18 cellular contexts compared by ENCODE assay signal in the genomic region with DNA sequence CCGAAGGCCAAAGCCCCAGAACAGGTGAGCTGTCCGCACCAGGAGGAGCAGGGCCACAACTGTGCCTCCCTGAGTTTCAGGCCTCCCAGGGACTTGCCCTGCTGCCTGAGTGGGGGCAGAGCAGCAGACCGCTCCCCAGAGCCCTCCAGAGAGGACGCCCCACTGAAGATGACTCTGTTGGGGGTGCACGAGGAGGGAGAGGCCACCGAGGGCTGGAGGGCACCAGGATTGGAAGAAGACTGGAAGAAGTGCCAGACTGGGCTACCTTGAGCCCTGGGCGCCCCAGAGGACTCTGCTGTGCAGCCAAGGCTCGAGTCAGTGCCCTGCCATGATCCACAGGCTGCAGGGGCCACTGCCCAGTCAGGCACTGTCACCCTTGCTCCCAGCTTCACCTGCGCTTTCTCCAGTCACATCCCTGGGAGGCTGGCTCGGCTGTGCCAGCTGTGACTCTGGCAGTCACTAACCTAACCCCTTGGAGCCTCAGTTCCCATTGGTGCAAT. TPM values are rescaled to one million over a fixed set of nuclear protein-coding genes. Genes with fewer than 3 reads are reported as not detected.
DNase-seq lines count a peak whose midpoint lies in the region; ATAC-seq and TF ChIP-seq lines count a peak whose summit lies in the region.
"Had no signal": no experiment of that assay in that cellular context is flagged by ENCODE, and none has a peak within 500 bp of the region (broad histone marks: within the 10 kb centered on the region; RNA-seq: fewer than 3 reads in every experiment).

No MANE protein-coding gene starts in this region.

- no peak for TF ChIP-seq POLR2A in heart left ventricle (IDR thresholded peaks at IDR 0.05)

- H3K27ac Mint-ChIP-seq in activated naive CD8-positive, alpha-beta T cell treated with anti-CD3 and anti-CD28 coated beads for 36 hours, result peak overlapping the region; percentile 54
- peak overlapping the region in 6 of 10 donors; percentile 54 to 96 (median 72) for H3K27ac Mint-ChIP-seq in naive thymus-derived CD8-positive, alpha-beta T cell
- H3K27ac Mint-ChIP-seq: nephron progenitor cell had no signal

- no peaks in the 10 kb centered on the region for H3K9me3 Mint-ChIP-seq in activated naive CD8-positive, alpha-beta T cell treated with anti-CD3 and anti-CD28 coated beads for 36 hours
- H3K9me3 Mint-ChIP-seq in naive thymus-derived CD8-positive, alpha-beta T cell, result no peaks in the 10 kb centered on the region
- H3K9me3 Mint-ChIP-seq: nephron progenitor cell had no signal

- H3K4me3 Mint-ChIP-seq in activated naive CD8-positive, alpha-beta T cell treated with anti-CD3 and anti-CD28 coated beads for 36 hours, result no peak overlapping the region
- peak overlapping the region in 1 of 10 donors; percentile 75 for H3K4me3 Mint-ChIP-seq in naive thymus-derived CD8-positive, alpha-beta T cell
- H3K4me3 Mint-ChIP-seq: nephron progenitor cell had no signal

- H3K27ac ChIP-seq in heart left ventricle, result peak overlapping the region in 2 of 12 donors; percentile 2 to 70
- H3K27ac ChIP-seq: breast epithelium, tibial nerve had no signal

- peaks cover 29% of the 10 kb centered on the region for H3K4me1 Mint-ChIP-seq in activated naive CD8-positive, alpha-beta T cell treated with anti-CD3 and anti-CD28 coated beads for 36 hours
- peaks cover 3 to 54% (median 15%) of the 10 kb centered on the region in 4 donors for H3K4me1 Mint-ChIP-seq in naive thymus-derived CD8-positive, alpha-beta T cell

- H3K4me1 ChIP-seq in heart left ventricle, result peaks cover 0 to 5% (median 0%) of the 10 kb centered on the region in 12 donors
- H3K4me1 ChIP-seq: breast epithelium, tibial nerve had no signal

- peaks cover 24% of the 10 kb centered on the region for H3K36me3 Mint-ChIP-seq in activated naive CD8-positive, alpha-beta T cell treated with anti-CD3 and anti-CD28 coated beads for 36 hours
- peaks cover 4 to 59% (median 13%) of the 10 kb centered on the region in 3 donors for H3K36me3 Mint-ChIP-seq in naive thymus-derived CD8-positive, alpha-beta T cell

- intact Hi-C loops in cardiac septum (cut with DNase I), result no loop called here
- intact Hi-C loops in heart left ventricle (cut with DNase I), result loop anchor here in 1 of 10 donors (10.0 kb wide), 1 partner anchor 54 kb away; no protein-coding TSS in a partner anchor

- no peaks in the 10 kb centered on the region for H3K9me3 ChIP-seq in heart left ventricle
- H3K9me3 ChIP-seq: breast epithelium, tibial nerve had no signal

- DNase-seq in cardiac septum (ENCODE audit: low spot score), result peak; percentile 60
- no peak for DNase-seq in heart left ventricle
- DNase-seq in activated naive CD8-positive, alpha-beta T cell treated with anti-CD3 and anti-CD28 coated beads for 36 hours, result no peak
- no peak for DNase-seq in naive thymus-derived CD8-positive, alpha-beta T cell
- no peak for DNase-seq in DMS153 (lab: John Stamatoyannopoulos, UW)
- no peak for DNase-seq in NCI-H2107 treated with DMSO at 0.1 percent for 48 hours (lab: John Stamatoyannopoulos, UW; ENCODE audit: unreplicated experiment)
- DNase-seq: activated CD4-positive, alpha-beta T cell treated with anti-CD3 and anti-CD28 coated beads for 1 hour; activated gamma-delta T cell; nephron progenitor cell; NK-92 treated with Interleukin-12 subunit alpha and Interleukin-12 subunit beta, amount 100 ng/mL, for 24 hours had no signal

- H3K36me3 ChIP-seq in heart left ventricle, result peaks cover 0 to 91% (median 55%) of the 10 kb centered on the region in 9 donors
- H3K36me3 ChIP-seq: breast epithelium had no signal

- POLR2A ChIA-PET in naive thymus-derived CD8-positive, alpha-beta T cell (lab: Charles Lee), result interaction anchor here (0.6 kb wide), 1 partner anchor 1068 kb away, joined by 3 read pairs; no protein-coding TSS in a partner anchor

- H3K27me3 ChIP-seq in heart left ventricle, result no peaks in the 10 kb centered on the region
- H3K27me3 ChIP-seq: breast epithelium, tibial nerve had no signal

- no peak overlapping the region for H3K4me3 ChIP-seq in heart left ventricle
- H3K4me3 ChIP-seq: breast epithelium, lung, tibial nerve had no signal

- H3K27me3 Mint-ChIP-seq in activated naive CD8-positive, alpha-beta T cell treated with anti-CD3 and anti-CD28 coated beads for 36 hours, result no peaks in the 10 kb centered on the region
- H3K27me3 Mint-ChIP-seq in naive thymus-derived CD8-positive, alpha-beta T cell, result no peaks in the 10 kb centered on the region

- ATAC-seq in heart left ventricle (no peak), GM18909 (IDR thresholded peaks at IDR 0.05; ENCODE audit: poor library complexity, unreplicated experiment) (no peak), HG03521 (IDR thresholded peaks at IDR 0.05; ENCODE audit: unreplicated experiment) (no peak)
- peak in 1 of 2 donors; percentile 17 for ATAC-seq in naive thymus-derived CD8-positive, alpha-beta T cell
- ATAC-seq: Right ventricle myocardium inferior had no signal

- 94 to 98% (median 95%) methylated on average over 8 to 10 of the region's 10 CpGs for WGBS in heart left ventricle, 4 donors

- TF ChIP-seq CTCF in heart left ventricle (IDR thresholded peaks at IDR 0.05), result no peak

RNA-seq across cellular contexts. Expression of a gene that starts 11.3 kb away (rescaled TPM):
- total RNA-seq in cardiac septum, result 1.6 TPM
- total RNA-seq in heart left ventricle, result 1 to 10 TPM in 5 of 9 donors, under 1 TPM in 4; 0.35 to 8.4 (median 1.5) TPM
- 1 to 10 TPM; 1.2 to 1.4 TPM for polyA plus RNA-seq in heart left ventricle
- 10 to 100 TPM; 41.5 to 44.7 TPM for total RNA-seq in activated naive CD8-positive, alpha-beta T cell treated with anti-CD3 and anti-CD28 coated beads for 36 hours
- 1 to 10 TPM; 5.5 to 6.6 TPM for total RNA-seq in naive thymus-derived CD8-positive, alpha-beta T cell
- 100 to 1,000 TPM in 1 of 3 donors, 10 to 100 TPM in 2; 13.3 to 581 (median 21.3) TPM for polyA plus RNA-seq in naive thymus-derived CD8-positive, alpha-beta T cell
- total RNA-seq: frontal cortex, H1 had no signal
- polyA plus RNA-seq: H1 had no signal

RNA-seq across cellular contexts. Expression of a gene that starts 32.2 kb away (rescaled TPM):
- 28.2 TPM for total RNA-seq in cardiac septum
- 10 to 100 TPM; 22.6 to 61.3 (median 31.9) TPM for total RNA-seq in heart left ventricle
- polyA plus RNA-seq in heart left ventricle, result 10 to 100 TPM; 16.2 to 58.5 TPM
- 10 to 100 TPM; 47.9 to 48.8 TPM for total RNA-seq in activated naive CD8-positive, alpha-beta T cell treated with anti-CD3 and anti-CD28 coated beads for 36 hours
- 10 to 100 TPM; 46.0 to 46.2 TPM for total RNA-seq in naive thymus-derived CD8-positive, alpha-beta T cell
- 100 to 1,000 TPM in 1 of 3 donors, 10 to 100 TPM in 2; 74.5 to 234 (median 81.7) TPM for polyA plus RNA-seq in naive thymus-derived CD8-positive, alpha-beta T cell

Comparison
In these comparisons a context has a peak if more than half of its experiments do, and no peak if none do; other contexts are left out.
1. RNA of a gene that starts 11.3 kb away (total RNA-seq): 41.5 to 44.7 TPM in activated naive CD8-positive, alpha-beta T cell treated with anti-CD3 and anti-CD28 coated beads for 36 hours; 5.5 to 6.6 TPM in naive thymus-derived CD8-positive, alpha-beta T cell, 1.6 TPM in cardiac septum (single experiment) and 0.35 to 8.4 TPM in heart left ventricle; every median in the first group is over 4 times any median in the second.